26 cellular contexts compared by ENCODE assay signal in genomic region chr6:105280033-105280432, GRCh38.
"Had no signal": no experiment of that assay in that cellular context is flagged by ENCODE, and none has a peak within 500 bp of the region (broad histone marks: within the 10 kb centered on the region; RNA-seq: fewer than 3 reads in every experiment).

No MANE protein-coding gene starts in this region.

- H3K27me3 ChIP-seq: neural progenitor cell, neutrophil, ovary, spleen, testis, tibial artery, vagina had no signal

- H3K9me3 ChIP-seq: neutrophil, ovary, spleen, testis, tibial artery, vagina had no signal

- H3K4me3 ChIP-seq: lung, neural progenitor cell, ovary, spleen, testis, tibial artery, vagina had no signal

- H3K9ac ChIP-seq: neural progenitor cell had no signal

- ATAC-seq: left cardiac atrium; left lobe of liver; natural killer cell; right cardiac atrium; sciatic nerve; stimulated activated effector memory CD8-positive, alpha-beta T cell treated with anti-CD3 and anti-CD28 coated beads, Interleukin-12 subunit alpha, Interleukin-12 subunit beta, amount 100 ng/mL, for 72 hours had no signal

- DNase-seq: head of caudate nucleus; hippocampal formation; kidney glomerular epithelial cell; left cardiac atrium; mesendoderm; naive B cell; natural killer cell; nephron progenitor cell; occipital lobe; ovary; retina; right cardiac atrium; small intestine; spleen; stimulated activated CD4-positive, alpha-beta T cell treated with anti-CD3 and anti-CD28 coated beads, Interleukin-4, amount 100 ng/mL, for 24 hours; stimulated activated naive CD4-positive, alpha-beta T cell; testis; tibial artery; trophoblast cell had no signal

- H3K36me3 ChIP-seq: neural progenitor cell, ovary had no signal

- H3K27ac ChIP-seq: neural progenitor cell, neutrophil, ovary, spleen, testis, tibial artery, vagina had no signal

- H3K4me1 ChIP-seq: neural progenitor cell, spleen, testis, tibial artery, vagina had no signal
